ENCODE assay signal across 13 cellular contexts in genomic region chr9:121784706-121785426, GRCh38.
DNase-seq lines count a peak whose midpoint lies in the region; TF ChIP-seq lines count a peak whose summit lies in the region.
"Had no signal": no experiment of that assay in that cellular context is flagged by ENCODE, and none has a peak within 500 bp of the region (broad histone marks: within the 10 kb centered on the region; RNA-seq: fewer than 3 reads in every experiment).

No MANE protein-coding gene starts in this region.

- no CpG with 5 or more reads among the region's 18 CpGs for WGBS in H9 (ENCODE audit: extremely low coverage, insufficient read length, low lambda C conversion rate)
- whole genome bisulfite sequencing in endodermal cell (ENCODE audit: insufficient coverage in 1 of 2, insufficient read length in 1 of 2), 2 experiments = 70 to 91% methylated on average over 7 to 18 of the region's 18 CpGs

- H3K27me3 ChIP-seq in H9 (ENCODE audit: insufficient read depth, low read length) = no peaks in the 10 kb centered on the region
- H3K27me3 ChIP-seq in endodermal cell (ENCODE audit: control insufficient read depth, insufficient read depth, low read length, poor library complexity, severe bottlenecking) = no peaks in the 10 kb centered on the region
- H3K27me3 ChIP-seq in colonic mucosa = no peaks in the 10 kb centered on the region

- no peak overlapping the region for H3K4me2 ChIP-seq in H9 (ENCODE audit: insufficient read depth, insufficient read length, low read length)

- no peaks in the 10 kb centered on the region for H4K20me1 ChIP-seq in H9 (ENCODE audit: control insufficient read depth, insufficient read depth, insufficient read length)

- H3K4ac ChIP-seq in H9 (ENCODE audit: low read depth, low read length) = no peak overlapping the region

- no peaks in the 10 kb centered on the region; the same call in none of the 2 replicates for H3K27me3 Mint-ChIP-seq in H9 (ENCODE audit: low read depth)
- peaks cover under 1% of the 10 kb centered on the region for H3K27me3 Mint-ChIP-seq in endodermal cell (ENCODE audit: insufficient read depth)
- H3K27me3 Mint-ChIP-seq in osteocyte (ENCODE audit: unreplicated experiment) = no peaks in the 10 kb centered on the region

- no peak overlapping the region for H3K4me3 ChIP-seq in endodermal cell (ENCODE audit: low read length)
- H3K4me3 ChIP-seq in colonic mucosa = no peak overlapping the region

- H3K9me3 ChIP-seq in H9 (ENCODE audit: control insufficient read depth, low read depth, low read length) (no peaks in the 10 kb centered on the region), endodermal cell (ENCODE audit: control insufficient read depth, low read length) (no peaks in the 10 kb centered on the region), colonic mucosa (no peaks in the 10 kb centered on the region)

- no peak overlapping the region for H2BK120ac ChIP-seq in H9 (ENCODE audit: low read depth, low read length, poor library complexity, severe bottlenecking)

- no peak overlapping the region for H3K27ac ChIP-seq in H9 (ENCODE audit: insufficient read length, low read depth, low read length)
- peak overlapping the region; percentile 29 for H3K27ac ChIP-seq in RWPE1
- no peak overlapping the region for H3K27ac ChIP-seq in endodermal cell (ENCODE audit: low read depth, low read length)
- no peak overlapping the region for H3K27ac ChIP-seq in colonic mucosa

- H2BK12ac ChIP-seq in H9 (ENCODE audit: insufficient read length, low read depth, low read length) = no peak overlapping the region

- no peak overlapping the region for H4K5ac ChIP-seq in H9 (ENCODE audit: insufficient read length, low read depth, low read length)

- H3K9ac ChIP-seq in H9 (ENCODE audit: extremely low read depth, insufficient read length, low read length) (no peak overlapping the region), endodermal cell (ENCODE audit: extremely low read depth, low read length, poor library complexity, severe bottlenecking) (no peak overlapping the region), colonic mucosa (ENCODE audit: low read depth in 2 of 2, low read length in 2 of 2) (no peak overlapping the region)

- H3K79me1 ChIP-seq in H9 (ENCODE audit: insufficient read depth, low read depth, low read length, poor library complexity, severe bottlenecking) = no peaks in the 10 kb centered on the region

- H3K56ac ChIP-seq in H9 (ENCODE audit: insufficient read length, low read depth, low read length) = no peak overlapping the region

- DNase-seq in H9 (peak; percentile 64), RWPE1 (ENCODE audit: low spot score) (no peak), endodermal cell (peak; percentile 76), osteocyte (ENCODE audit: extremely low spot score, unreplicated experiment) (peak; percentile 80), ACHN (no peak), NCI-H510A (lab: John Stamatoyannopoulos, UW) (no peak), colonic mucosa (no peak)
- no peak for DNase-seq in activated CD4-positive, alpha-beta T cell treated with anti-CD3 and anti-CD28 coated beads, Interleukin-2, amount 50 U/mL, for 1 hour
- DNase-seq: amniotic stem cell; effector memory CD4-positive, alpha-beta T cell; foreskin melanocyte; NCI-H510A treated with DMSO at 0.1 percent for 48 hours; stimulated activated CD4-positive, alpha-beta T cell treated with anti-CD3 and anti-CD28 coated beads, Interleukin-12 subunit alpha, Interleukin-12 subunit beta, amount 100 ng/mL, for 4 hours had no signal

- no peak overlapping the region for H4K8ac ChIP-seq in H9 (replicated peaks; ENCODE audit: insufficient read length, low read depth, low read length)

- no peak overlapping the region for H2BK15ac ChIP-seq in H9 (ENCODE audit: low read depth, low read length)

- H3K79me2 ChIP-seq in H9 (ENCODE audit: insufficient read depth, low read length) = no peaks in the 10 kb centered on the region

- peak; percentile 30; the same call in 2 of the 3 replicates for TF ChIP-seq CTCF in H9 (conservative IDR thresholded peaks at IDR 0.05)
- no peak for TF ChIP-seq CTCF in RWPE1 (conservative IDR thresholded peaks at IDR 0.05; ENCODE audit: low read depth)
- peak; percentile 34 for TF ChIP-seq CTCF in endodermal cell (conservative IDR thresholded peaks at IDR 0.05)
- TF ChIP-seq CTCF in osteocyte (IDR thresholded peaks at IDR 0.05) = peak; percentile 17
- TF ChIP-seq CTCF in colonic mucosa (IDR thresholded peaks at IDR 0.05) = no peak

- CTCF ChIA-PET in RWPE1 (lab: Yijun Ruan, JAX) = interaction anchor here (0.5 to 0.7 kb wide), 5 partner anchors 32 to 734 kb away, joined by 3 to 7 read pairs (median 3); partner anchors contain the start of gene OR1J4

- no peak overlapping the region for H2AK5ac ChIP-seq in H9 (ENCODE audit: insufficient read length, low read length)

- H3K4me1 Mint-ChIP-seq in H9 (peaks cover 45 to 51% of the 10 kb centered on the region in 2 experiments), endodermal cell (peaks cover 13% of the 10 kb centered on the region), osteocyte (ENCODE audit: unreplicated experiment) (peaks cover 24% of the 10 kb centered on the region)

- no peaks in the 10 kb centered on the region for H3K23me2 ChIP-seq in H9 (ENCODE audit: insufficient read length, low read depth, low read length, poor library complexity, severe bottlenecking)

- peak overlapping the region in 2 of 3 experiments; percentile 57 to 81; a peak in 3 of 7 replicates for H3K27ac Mint-ChIP-seq in H9
- H3K27ac Mint-ChIP-seq in endodermal cell = peak overlapping the region; percentile 42
- H3K27ac Mint-ChIP-seq in osteocyte (ENCODE audit: unreplicated experiment) = peak overlapping the region; percentile 79

- H3K18ac ChIP-seq in H9 (ENCODE audit: insufficient read length, low read depth, low read length) = no peak overlapping the region

- H2AFZ ChIP-seq in H9 (ENCODE audit: low read length) = no peak overlapping the region

- H3K36me3 ChIP-seq in endodermal cell (ENCODE audit: control insufficient read depth, insufficient read depth, low read length) = peaks cover 11% of the 10 kb centered on the region
- peaks cover 15% of the 10 kb centered on the region for H3K36me3 ChIP-seq in colonic mucosa

- H3T11ph ChIP-seq in H9 (ENCODE audit: low read length) = no peak overlapping the region

- H3K4me1 ChIP-seq in H9 (ENCODE audit: insufficient read depth, low read length) = peaks cover 2% of the 10 kb centered on the region; the same call in 1 of the 2 replicates
- H3K4me1 ChIP-seq in endodermal cell (ENCODE audit: control insufficient read depth, insufficient read depth, low read length) = no peaks in the 10 kb centered on the region
- H3K4me1 ChIP-seq in colonic mucosa = no peaks in the 10 kb centered on the region

- H3K9me3 Mint-ChIP-seq in H9 = peaks cover 0 to 4% of the 10 kb centered on the region in 2 experiments; a peak in 1 of 5 replicates
- H3K9me3 Mint-ChIP-seq in endodermal cell = peaks cover under 1% of the 10 kb centered on the region
- no peaks in the 10 kb centered on the region for H3K9me3 Mint-ChIP-seq in osteocyte (ENCODE audit: unreplicated experiment)

- no peak overlapping the region for H3K14ac ChIP-seq in H9 (ENCODE audit: insufficient read depth, low read length)

- in situ Hi-C loops in ACHN (cut with HindIII; ENCODE audit: low pct_ligation_motif_present, low pct_unique_long_range_greater_than_20kb, low sequenced_read_pairs) = no loop called here

- no peak overlapping the region for H2BK20ac ChIP-seq in H9 (ENCODE audit: low read depth, low read length, poor library complexity, severe bottlenecking)

- peaks cover 12 to 26% (median 25%) of the 10 kb centered on the region in 3 experiments; a peak in 6 of 7 replicates for H3K36me3 Mint-ChIP-seq in H9 (ENCODE audit: insufficient read depth in 1 of 3, low read depth in 3 of 3)
- H3K36me3 Mint-ChIP-seq in endodermal cell (ENCODE audit: low read depth) = peaks cover 29% of the 10 kb centered on the region
- H3K36me3 Mint-ChIP-seq in osteocyte (ENCODE audit: unreplicated experiment) = peaks cover 19% of the 10 kb centered on the region

- no peak overlapping the region for H3K4me3 Mint-ChIP-seq in H9
- no peak overlapping the region for H3K4me3 Mint-ChIP-seq in endodermal cell
- no peak overlapping the region for H3K4me3 Mint-ChIP-seq in osteocyte (ENCODE audit: unreplicated experiment)

- POLR2A ChIA-PET in RWPE1 (lab: Yijun Ruan, JAX; ENCODE audit: low non-redundant PET) = no interaction called here

- no peak overlapping the region for H4K91ac ChIP-seq in H9 (ENCODE audit: insufficient read length, low read depth, low read length)

- no peak overlapping the region for H3K23ac ChIP-seq in H9 (ENCODE audit: insufficient read length, low read depth, low read length)

- intact Hi-C loops in colonic mucosa (cut with DNase I) = no loop called here

- no peak overlapping the region for H2BK5ac ChIP-seq in H9 (ENCODE audit: insufficient read length, low read length)

Comparison
In these comparisons a context has a peak if more than half of its experiments do, and no peak if none do; other contexts are left out.
1. DNase-seq: peak in H9 (single experiment), endodermal cell (single experiment) and osteocyte (single experiment); none in RWPE1 (single experiment), ACHN (single experiment), NCI-H510A (single experiment), colonic mucosa (single experiment) and activated CD4-positive, alpha-beta T cell treated with anti-CD3 and anti-CD28 coated beads, Interleukin-2, amount 50 U/mL, for 1 hour (single experiment).
2. CTCF ChIP-seq: peak in H9 (single experiment), endodermal cell (single experiment) and osteocyte (single experiment); none in RWPE1 (single experiment) and colonic mucosa (single experiment).
3. Peak in every context shown above with its lines, with median percentiles within 50 percentile points of each other: H3K27ac Mint-ChIP-seq.